2 cellular contexts compared by ENCODE assay signal in genomic region chr15:65769482-65769881, GRCh38.
A peak's percentile ranks its signal among the peaks of the same experiment; 100 is the strongest.
TF ChIP-seq lines count a peak whose summit lies in the region.

No MANE protein-coding gene starts in this region.

TF ChIP-seq in A549, 52 proteins besides CTCF, POLR2A, EP300 and RAD21:
- TF ChIP-seq NR3C1 (IDR thresholded peaks at IDR 0.05), result no peak
- TF ChIP-seq MAFK (IDR thresholded peaks at IDR 0.05; ENCODE audit: partially characterized antibody), result peak; percentile 93

TF ChIP-seq in IMR-90, 13 proteins besides CTCF, POLR2A, EP300 and RAD21:
- TF ChIP-seq MAFK (IDR thresholded peaks at IDR 0.05; ENCODE audit: low read depth, low read length) (peak; percentile 91), ELK1 (IDR thresholded peaks at IDR 0.05; ENCODE audit: borderline replicate concordance, low read depth, low read length) (no peak)
